Comparison of ENCODE assay signal across 21 cellular contexts in genomic region chr5:95797301-95797700, GRCh38. TPM values are rescaled to one million over a fixed set of nuclear protein-coding genes. Genes with fewer than 3 reads are reported as not detected.
DNase-seq lines count a peak whose midpoint lies in the region; ATAC-seq, FAIRE-seq and TF ChIP-seq lines count a peak whose summit lies in the region.
"Had no signal": no experiment of that assay in that cellular context is flagged by ENCODE, and none has a peak within 500 bp of the region (broad histone marks: within the 10 kb centered on the region; RNA-seq: fewer than 3 reads in every experiment).

No MANE protein-coding gene starts in this region.

- FAIRE-seq in A549 (lab: Jason Lieb, UNC), result no peak
- no peak for FAIRE-seq in K562 (lab: Jason Lieb, UNC)
- FAIRE-seq: A204.1, D721Med, G401.6, GM12891 had no signal

- H2AFZ ChIP-seq in K562 (ENCODE audit: low read depth, low read length) (no peak overlapping the region), trophoblast cell (ENCODE audit: insufficient read depth, low read length, poor library complexity) (no peak overlapping the region)

- TF ChIP-seq RAD21 in A549 (conservative IDR thresholded peaks at IDR 0.05 in 1 of 2, IDR thresholded peaks at IDR 0.05 in 1 of 2) (no peak), K562 (CRISPR knock-in tag; conservative IDR thresholded peaks at IDR 0.05 in 1 of 2, IDR thresholded peaks at IDR 0.05 in 1 of 2) (no peak)

- H2BK5ac ChIP-seq in trophoblast cell (ENCODE audit: low read depth, low read length, poor library complexity), result no peak overlapping the region

- no peaks in the 10 kb centered on the region for H4K20me1 ChIP-seq in K562 (replicated peaks; ENCODE audit: control insufficient read depth, insufficient read depth, low read length)
- H4K20me1 ChIP-seq: BLaER1 treated with 17β-estradiol and CSF1 and Interleukin-3, amounts not matched to agents 10 nM and 100 nM had no signal

- no peak overlapping the region for H4K91ac ChIP-seq in trophoblast cell (ENCODE audit: low read depth, low read length)

- no peak overlapping the region for H3K23ac ChIP-seq in trophoblast cell (ENCODE audit: low read length)

- no peak overlapping the region for H3K4ac ChIP-seq in trophoblast cell (ENCODE audit: low read depth, low read length)

- H3K27ac ChIP-seq in A549, result peak overlapping the region; percentile 18 to 34; a peak in 2 of 6 replicates
- H3K27ac ChIP-seq in K562 (ENCODE audit: extremely low read depth, low read depth, low read length), result no peak overlapping the region
- no peak overlapping the region for H3K27ac ChIP-seq in trophoblast cell (ENCODE audit: low read depth, low read length)
- H3K27ac ChIP-seq: BLaER1 treated with 17β-estradiol and CSF1 and Interleukin-3, amounts not matched to agents 10 nM and 100 nM; C4-2B had no signal

- H2BK12ac ChIP-seq in trophoblast cell (ENCODE audit: low read length), result no peak overlapping the region

- H2AK5ac ChIP-seq in trophoblast cell (ENCODE audit: low read length), result no peak overlapping the region

- no peak overlapping the region for H4K8ac ChIP-seq in trophoblast cell (ENCODE audit: low read depth, low read length)

- 87% methylated on average over 3 of the region's 3 CpGs for WGBS in A549 (ENCODE audit: missing lambda C conversion rate)
- WGBS in K562 (ENCODE audit: insufficient coverage, low coverage, missing lambda C conversion rate), result 92% methylated on average over 3 of the region's 3 CpGs
- no CpG with 5 or more reads among the region's 3 CpGs for WGBS in trophoblast cell (ENCODE audit: extremely low coverage, insufficient coverage, insufficient read length)

- H3K4me2 ChIP-seq in A549 (no peak overlapping the region), K562 (ENCODE audit: insufficient read depth, low read length) (no peak overlapping the region), trophoblast cell (ENCODE audit: low read length) (no peak overlapping the region)

- TF ChIP-seq EP300 in A549 (IDR thresholded peaks at IDR 0.05) (no peak), K562 (IDR thresholded peaks at IDR 0.05; ENCODE audit: low read length) (no peak)

- no peaks in the 10 kb centered on the region for H3K36me3 Mint-ChIP-seq in dendritic cell treated with granulocyte-macrophage colony-stimulating factor and Interleukin-4, amounts not matched to agents 40 ng/mL and 50 ng/mL, for 4 days (ENCODE audit: low read depth)
- H3K36me3 Mint-ChIP-seq: CD8-positive, alpha-beta T cell had no signal

- CTCF ChIA-PET in A549 (lab: Yijun Ruan, JAX), result interaction anchor here (0.9 to 1.4 kb wide), 2 partner anchors 11 to 37 kb away, joined by 3 read pairs; no protein-coding TSS in a partner anchor
- CTCF ChIA-PET in K562 (lab: Yijun Ruan, JAX; ENCODE audit: low intra/inter-chr PET ratio), result no interaction called here

- H3K79me2 ChIP-seq in K562 (ENCODE audit: control insufficient read depth, insufficient read depth, low read length) (no peaks in the 10 kb centered on the region), trophoblast cell (ENCODE audit: control insufficient read depth, insufficient read depth, low read length, poor library complexity) (no peaks in the 10 kb centered on the region)

- H3K36me3 ChIP-seq in K562 (ENCODE audit: control insufficient read depth, insufficient read depth, low read length), result peaks cover 38% of the 10 kb centered on the region
- peaks cover 7 to 20% of the 10 kb centered on the region in 2 experiments for H3K36me3 ChIP-seq in trophoblast cell (ENCODE audit: control insufficient read depth in 1 of 2, insufficient read depth in 2 of 2, low read length in 2 of 2)

- POLR2A ChIA-PET in A549 (lab: Yijun Ruan, JAX), result no interaction called here
- POLR2A ChIA-PET in K562 (lab: Yijun Ruan, JAX), result interaction anchor here (0.5 kb wide), 1 partner anchor 55 kb away, joined by 3 read pairs; no protein-coding TSS in a partner anchor

- no peak overlapping the region for H3K18ac ChIP-seq in trophoblast cell (ENCODE audit: low read length)

- H3K4me3 Mint-ChIP-seq in dendritic cell treated with granulocyte-macrophage colony-stimulating factor and Interleukin-4, amounts not matched to agents 40 ng/mL and 50 ng/mL, for 4 days, result no peak overlapping the region
- H3K4me3 Mint-ChIP-seq: B cell; CD4-positive, alpha-beta T cell; CD8-positive, alpha-beta T cell had no signal

- H3K9ac ChIP-seq in K562 (ENCODE audit: insufficient read depth in 1 of 2, low read depth in 2 of 2, low read length in 2 of 2), result no peak overlapping the region
- no peak overlapping the region for H3K9ac ChIP-seq in trophoblast cell (ENCODE audit: low read length)
- H3K9ac ChIP-seq: BLaER1 treated with 17β-estradiol and CSF1 and Interleukin-3, amounts not matched to agents 10 nM and 100 nM had no signal

- TF ChIP-seq CTCF in A549 (IDR thresholded peaks at IDR 0.05), result no peak
- no peak for TF ChIP-seq CTCF in K562 (IDR thresholded peaks at IDR 0.05 in 2 of 3, conservative IDR thresholded peaks at IDR 0.05 in 1 of 3; ENCODE audit: insufficient read depth in 2 of 3, low read depth in 1 of 3, low read length in 3 of 3)

- peaks cover 62% of the 10 kb centered on the region for H3K4me1 ChIP-seq in A549
- H3K4me1 ChIP-seq in K562 (replicated peaks in 1 of 2; ENCODE audit: control insufficient read depth in 2 of 2, insufficient read depth in 2 of 2, low read length in 2 of 2), result no peaks in the 10 kb centered on the region
- peaks cover 7 to 16% of the 10 kb centered on the region in 2 experiments for H3K4me1 ChIP-seq in trophoblast cell (ENCODE audit: control insufficient read depth in 1 of 2, insufficient read depth in 2 of 2, low read length in 2 of 2)

- H4K12ac ChIP-seq in trophoblast cell (ENCODE audit: low read depth, low read length), result no peak overlapping the region

- no peak for TF ChIP-seq POLR2A in A549 (IDR thresholded peaks at IDR 0.05; ENCODE audit: low read length)
- TF ChIP-seq POLR2A in K562 (conservative IDR thresholded peaks at IDR 0.05), result no peak

- no peaks in the 10 kb centered on the region for H3K4me1 Mint-ChIP-seq in dendritic cell treated with granulocyte-macrophage colony-stimulating factor and Interleukin-4, amounts not matched to agents 40 ng/mL and 50 ng/mL, for 4 days (ENCODE audit: low read depth)
- H3K4me1 Mint-ChIP-seq: B cell had no signal

- in situ Hi-C loops in K562 (cut with MboI), result no loop called here

- intact Hi-C loops in K562 (cut with micrococcal nuclease), result no loop called here
- intact Hi-C loops in dendritic cell treated with granulocyte-macrophage colony-stimulating factor and Interleukin-4, amounts not matched to agents 40 ng/mL and 50 ng/mL, for 4 days (cut with micrococcal nuclease), result no loop called here

- H3K14ac ChIP-seq in trophoblast cell (ENCODE audit: low read length), result no peak overlapping the region

- ATAC-seq in A549 (no peak), K562 (no peak), HG03025 (IDR thresholded peaks at IDR 0.05; ENCODE audit: low FRiP score, unreplicated experiment) (no peak)
- ATAC-seq: CD8-positive, alpha-beta T cell had no signal

- DNase-seq in A549 (ENCODE audit: low read depth in 1 of 2, low spot score in 1 of 2) (no peak), K562 (ENCODE audit: extremely low read depth in 1 of 4, low spot score in 3 of 4) (no peak), trophoblast cell (peak; percentile 74 to 94), NCI-H2227 (lab: John Stamatoyannopoulos, UW; ENCODE audit: unreplicated experiment) (no peak)
- no peak for DNase-seq in activated CD4-positive, CD25-positive, alpha-beta regulatory T cell (lab: John Stamatoyannopoulos, UW)
- DNase-seq: 8988T; Caco-2; Calu3; CD4-positive, alpha-beta T cell; CD8-positive, alpha-beta T cell; DMS79 treated with DMSO at 0.1 percent for 48 hours; GF-D8 had no signal

- H3K9me3 ChIP-seq in A549 (no peaks in the 10 kb centered on the region), K562 (replicated peaks; ENCODE audit: control insufficient read depth, insufficient read depth, low read depth, low read length) (no peaks in the 10 kb centered on the region), trophoblast cell (ENCODE audit: insufficient read depth, low read depth, low read length) (no peaks in the 10 kb centered on the region)
- H3K9me3 ChIP-seq: Caco-2 had no signal

- H3K4me3 ChIP-seq in A549 (no peak overlapping the region), K562 (no peak overlapping the region), trophoblast cell (ENCODE audit: low read depth, low read length) (no peak overlapping the region)
- H3K4me3 ChIP-seq: BLaER1 treated with 17β-estradiol and CSF1 and Interleukin-3, amounts not matched to agents 10 nM and 100 nM had no signal

- H3K27ac Mint-ChIP-seq in dendritic cell treated with granulocyte-macrophage colony-stimulating factor and Interleukin-4, amounts not matched to agents 40 ng/mL and 50 ng/mL, for 4 days, result peak overlapping the region; percentile 7
- H3K27ac Mint-ChIP-seq: B cell; CD4-positive, alpha-beta T cell; CD8-positive, alpha-beta T cell had no signal

- BruUV-seq in K562 (replicated peaks; lab: Mats Ljungman, UMichigan), result no TSS peak

- H3K27me3 ChIP-seq in K562 (ENCODE audit: control insufficient read depth in 2 of 2, insufficient read depth in 2 of 2, low read length in 2 of 2), result no peaks in the 10 kb centered on the region
- no peaks in the 10 kb centered on the region for H3K27me3 ChIP-seq in trophoblast cell (ENCODE audit: insufficient read depth, low read length)
- H3K27me3 ChIP-seq: BLaER1 treated with 17β-estradiol and CSF1 and Interleukin-3, amounts not matched to agents 10 nM and 100 nM had no signal

- H3K27me3 Mint-ChIP-seq in dendritic cell treated with granulocyte-macrophage colony-stimulating factor and Interleukin-4, amounts not matched to agents 40 ng/mL and 50 ng/mL, for 4 days, result no peaks in the 10 kb centered on the region
- H3K27me3 Mint-ChIP-seq: B cell; CD4-positive, alpha-beta T cell had no signal

- no peaks in the 10 kb centered on the region for H3K9me1 ChIP-seq in K562 (ENCODE audit: control insufficient read depth, insufficient read depth, low read length)

- H2BK120ac ChIP-seq in trophoblast cell (ENCODE audit: insufficient read depth, low read length, poor library complexity), result no peak overlapping the region

- no peaks in the 10 kb centered on the region for H3K9me3 Mint-ChIP-seq in dendritic cell treated with granulocyte-macrophage colony-stimulating factor and Interleukin-4, amounts not matched to agents 40 ng/mL and 50 ng/mL, for 4 days
- H3K9me3 Mint-ChIP-seq: CD4-positive, alpha-beta T cell; CD8-positive, alpha-beta T cell had no signal

- H3K79me1 ChIP-seq in trophoblast cell (ENCODE audit: low read length), result peaks cover 10% of the 10 kb centered on the region

RNA-seq across cellular contexts. Expression of gene GLRX, which starts 25.2 kb away (rescaled TPM):
- polyA plus RNA-seq in A549 (2011; rRNA removed) (329 and 381 TPM in 2 replicates), A549 (2017; fragmentation: RNase III; extraction: RNeasy Plus Mini Kit Qiagen cat#74134 plus additional on column Dnase treatment) (96.4 to 113 TPM (median 106 TPM) in 3 replicates), K562 (2011; rRNA removed) (6.2 and 7.3 TPM in 2 replicates), K562 (2014; fragmentation: Illumina TruSeq; extraction: Trizol) (4.6 and 6.4 TPM in 2 replicates), K562 (2014; fragmentation: Nextera tagmentation; extraction: Ambion mirVana) (10 to 100 TPM; 10.5 to 11.2 TPM), K562 (2014; rRNA removed) (4.9 and 11.1 TPM in 2 replicates)
- polyA plus RNA-seq in A549 (2012; cell fraction: cytosol; rRNA removed), result 165 and 222 TPM in 2 replicates
- polyA plus RNA-seq in A549 (2012; cell fraction: nucleus; rRNA removed), result 49.6 and 81.8 TPM in 2 replicates
- polyA minus RNA-seq in A549 (2011; rRNA and poly(A)+ RNA removed), result 97.8 and 196 TPM in 2 replicates
- total RNA-seq in K562 (2011; cell fraction: chromatin; rRNA removed; ENCODE audit: low replicate concordance), result 4.8 and 5.3 TPM in 2 replicates
- 5.4 and 6.7 TPM in 2 replicates for total RNA-seq in K562 (2011; cell fraction: nucleolus; rRNA removed)
- 4.9 and 5.2 TPM in 2 replicates for total RNA-seq in K562 (2011; cell fraction: nucleoplasm; rRNA removed)
- total RNA-seq in K562 (2014; rRNA removed) (3.3 and 3.6 TPM in 2 replicates), K562 (2014; rRNA removed; fragmentation: Illumina TruSeq; extraction: Trizol) (2.0 and 2.3 TPM in 2 replicates), K562 (2015; rRNA removed; fragmentation: Illumina TruSeq; extraction: Trizol) (3.1 and 3.6 TPM in 2 replicates), K562 (2021) (2.9 and 4.4 TPM in 2 replicates)
- polyA plus RNA-seq in K562 (2011; cell fraction: cytosol; rRNA removed), result 2.5 and 4.4 TPM in 2 replicates
- polyA plus RNA-seq in K562 (2011; cell fraction: nucleus; rRNA removed), result 2.8 and 5.8 TPM in 2 replicates
- polyA plus RNA-seq in K562 (2012), result 13.4 and 13.6 TPM in 2 replicates
- polyA minus RNA-seq in K562 (2011; rRNA and poly(A)+ RNA removed), result 3.1 and 6.2 TPM in 2 replicates
- 0.82 and 2.5 TPM in 2 replicates for polyA minus RNA-seq in K562 (2011; cell fraction: cytosol; rRNA and poly(A)+ RNA removed)
- 1.9 and 2.6 TPM in 2 replicates for polyA minus RNA-seq in K562 (2011; cell fraction: nucleus; rRNA and poly(A)+ RNA removed)
- 63.7 and 67.6 TPM in 2 replicates for polyA plus RNA-seq in trophoblast cell (2013)

Comparison
In these comparisons a context has a peak if more than half of its experiments do, and no peak if none do; other contexts are left out.
1. DNase-seq: peak in trophoblast cell (2 of 2); none in A549 (0 of 2), K562 (0 of 4), NCI-H2227 (single experiment) and activated CD4-positive, CD25-positive, alpha-beta regulatory T cell (0 of 4).
2. H3K27ac ChIP-seq: peak in A549 (2 of 2); none in K562 (single experiment) and trophoblast cell (single experiment).
3. Of the 35 proteins assayed by ChIP-seq in both K562 and A549: peak only in K562: POLR2AphosphoS2; only in A549: none; in both: none; in neither: 34.